ENCODE assay signal across 8 cellular contexts in genomic region chr6:31272856-31273626, GRCh38. TPM values are rescaled to one million over a fixed set of nuclear protein-coding genes. Genes with fewer than 3 reads are reported as not detected.
DNase-seq lines count a peak whose midpoint lies in the region; ATAC-seq, FAIRE-seq and TF ChIP-seq lines count a peak whose summit lies in the region.

No MANE protein-coding gene starts in this region.

- peak overlapping the region in 1 of 2 donors; percentile 55 for H3K4me3 ChIP-seq in right atrium auricular region
- H3K4me3 ChIP-seq in spleen: peak overlapping the region; percentile 53 to 93 (median 70)

- TF ChIP-seq CTCF in right atrium auricular region (IDR thresholded peaks at IDR 0.05) (no peak), spleen (IDR thresholded peaks at IDR 0.05 in 8 of 11, conservative IDR thresholded peaks at IDR 0.05 in 3 of 11) (no peak), foreskin keratinocyte (conservative IDR thresholded peaks at IDR 0.05) (no peak)

- FAIRE-seq in GM18507 (lab: Jason Lieb, UNC): peak; percentile 91

- H3K9me3 ChIP-seq in right atrium auricular region (no peaks in the 10 kb centered on the region), spleen (no peaks in the 10 kb centered on the region)

- no peak for ATAC-seq in HG02678 (IDR thresholded peaks at IDR 0.05; ENCODE audit: unreplicated experiment)
- ATAC-seq in HG03521 (IDR thresholded peaks at IDR 0.05; ENCODE audit: unreplicated experiment): no peak
- ATAC-seq in foreskin keratinocyte: no peak

- no peaks in the 10 kb centered on the region for H3K27me3 ChIP-seq in right atrium auricular region
- H3K27me3 ChIP-seq in spleen (replicated peaks in 1 of 7): no peaks in the 10 kb centered on the region
- peaks cover 15% of the 10 kb centered on the region for H3K27me3 ChIP-seq in foreskin keratinocyte

- peaks cover 26% of the 10 kb centered on the region for H3K36me3 ChIP-seq in right atrium auricular region
- H3K36me3 ChIP-seq in spleen: peaks cover 0 to 31% (median 29%) of the 10 kb centered on the region in 6 donors

- WGBS in spleen, 5 donors: 17 to 35% (median 27%) methylated on average over 10 of the region's 10 CpGs

- DNase-seq in GM18507 (ENCODE audit: extremely low spot score, insufficient read length, low read depth) (no peak), right atrium auricular region (ENCODE audit: low spot score) (no peak), spleen (no peak), GM19238 (ENCODE audit: insufficient read length, low spot score) (no peak), foreskin keratinocyte (no peak)
- DNase-seq in activated CD4-positive, alpha-beta T cell treated with anti-CD3 and anti-CD28 coated beads, Interleukin-2, amount 50 U/mL, for 48 hours: peak; percentile 44 to 51

- intact Hi-C loops in spleen (cut with DNase I; ENCODE audit: low total_unique reads): loop anchor here (5.0 kb wide), 1 partner anchor 79 kb away; no protein-coding TSS in a partner anchor

- H3K27ac ChIP-seq in right atrium auricular region (peak overlapping the region; percentile 73 to 94), spleen (peak overlapping the region; percentile 93 to 100 (median 98)), foreskin keratinocyte (no peak overlapping the region)

- TF ChIP-seq POLR2A in spleen (IDR thresholded peaks at IDR 0.05): no peak

- no peaks in the 10 kb centered on the region for H3K4me1 ChIP-seq in right atrium auricular region
- H3K4me1 ChIP-seq in spleen: peaks cover 5 to 41% (median 34%) of the 10 kb centered on the region in 6 donors
- H3K4me1 ChIP-seq in foreskin keratinocyte: no peaks in the 10 kb centered on the region

RNA-seq across cellular contexts. Expression of gene HLA-C, which starts 1.1 kb away (rescaled TPM):
- 100 to 1,000 TPM; 122 to 503 TPM for total RNA-seq in right atrium auricular region
- total RNA-seq in spleen: 1,000 to 10,000 TPM in 5 of 7 donors, 100 to 1,000 TPM in 2; 484 to 2,036 (median 1,738) TPM
- 100 to 1,000 TPM; 368 to 960 (median 400) TPM for polyA plus RNA-seq in spleen
- 104 and 141 TPM in 2 replicates for total RNA-seq in foreskin keratinocyte
- polyA plus RNA-seq in foreskin keratinocyte: 153 and 234 TPM in 2 replicates

Comparison
In these comparisons a context has a peak if more than half of its experiments do, and no peak if none do; other contexts are left out.
1. DNase-seq: peak in activated CD4-positive, alpha-beta T cell treated with anti-CD3 and anti-CD28 coated beads, Interleukin-2, amount 50 U/mL, for 48 hours (2 of 2); none in GM18507 (single experiment), right atrium auricular region (single experiment), spleen (single experiment), GM19238 (single experiment) and foreskin keratinocyte (0 of 2).